Comparison of ENCODE assay signal across 1 cellular context in the genomic region with DNA sequence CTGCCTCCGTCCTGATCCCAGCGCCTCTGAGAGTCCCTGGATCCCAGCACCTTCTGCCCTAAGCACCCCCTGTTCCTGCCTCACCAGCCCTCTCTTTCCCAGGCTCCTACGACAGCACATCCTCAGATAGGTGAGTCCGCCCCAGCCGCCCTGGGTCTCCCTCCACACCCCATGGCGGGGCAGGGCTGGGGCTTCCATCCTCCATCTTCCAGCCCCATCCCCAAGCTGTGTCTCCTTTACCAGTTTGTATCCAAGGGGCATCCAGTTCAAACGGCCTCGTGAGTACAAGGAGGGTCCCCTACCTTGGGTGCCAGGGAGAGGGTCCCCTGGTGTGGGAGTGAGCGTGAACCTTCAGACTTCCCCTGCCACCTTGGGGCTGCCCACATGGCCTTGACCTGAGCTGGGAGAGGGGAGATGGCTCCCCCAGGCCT.
A peak's percentile ranks its signal among the peaks of the same experiment; 100 is the strongest.
TF ChIP-seq lines count a peak whose summit lies in the region.

No MANE protein-coding gene starts in this region.

TF ChIP-seq in HepG2, 621 proteins besides CTCF, POLR2A, EP300 and RAD21:
- no peak for TF ChIP-seq MLLT10 (CRISPR knock-in tag; IDR thresholded peaks at IDR 0.05)
- TF ChIP-seq ZNF891 (CRISPR knock-in tag; IDR thresholded peaks at IDR 0.05), result 0 out of 2 replicates have a peak, but pooled peaks have one; percentile 24
